Comparison of ENCODE assay signal across 13 cellular contexts in the genomic region with DNA sequence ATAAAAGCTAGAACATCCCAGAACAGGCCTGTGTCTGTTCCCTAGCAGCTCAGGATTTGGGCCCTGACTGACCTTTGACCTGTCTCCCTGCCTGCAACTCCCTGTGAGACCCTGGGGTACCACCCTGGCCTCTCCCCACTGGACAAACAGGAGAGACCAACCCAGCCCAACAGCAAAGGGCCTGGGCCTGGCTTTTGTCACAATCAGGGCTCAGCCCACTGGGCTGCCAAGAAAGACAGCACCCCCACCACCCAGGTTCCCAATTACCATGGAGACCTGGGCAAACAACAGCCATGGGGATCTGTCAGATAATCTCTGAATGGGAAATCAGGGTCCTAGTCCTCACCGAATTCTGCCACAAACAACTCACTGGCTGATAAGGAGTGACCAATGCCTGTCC. TPM values are rescaled to one million over a fixed set of nuclear protein-coding genes. Genes with fewer than 3 reads are reported as not detected.
"Had no signal": no experiment of that assay in that cellular context is flagged by ENCODE, and none has a peak within 500 bp of the region (broad histone marks: within the 10 kb centered on the region; RNA-seq: fewer than 3 reads in every experiment).

No MANE protein-coding gene starts in this region.

- ATAC-seq: activated T-helper 17 cell treated with anti-CD3 and anti-CD28 coated beads, Interleukin-2, amount 50 U/mL, for 72 hours; foreskin keratinocyte; stimulated activated effector memory CD8-positive, alpha-beta T cell treated with anti-CD3 and anti-CD28 coated beads, Interleukin-12 subunit alpha, Interleukin-12 subunit beta, amount 100 ng/mL, for 72 hours; WTC11 had no signal

- H3K27ac ChIP-seq: adrenal gland, foreskin keratinocyte, pancreas, transverse colon had no signal

- DNase-seq: activated CD4-positive, alpha-beta T cell treated with anti-CD3 and anti-CD28 coated beads, Interleukin-2, amount 10 ng/mL, durations not matched to agents 7 days and 5 days; activated naive CD4-positive, alpha-beta T cell treated with anti-CD3 and anti-CD28 coated beads, Interleukin-2, amount 50 U/mL, for 16 hours; activated T-cell treated with anti-CD3 and anti-CD28 coated beads for 4 hours; adrenal gland; cerebellar nuclear complex; foreskin keratinocyte; transverse colon had no signal

- H3K27me3 ChIP-seq: adrenal gland, foreskin keratinocyte, pancreas, transverse colon had no signal

- H3K9me3 ChIP-seq: adrenal gland, pancreas, transverse colon had no signal

- H3K4me3 ChIP-seq: adrenal gland, pancreas, skin epidermis, transverse colon had no signal

- H3K36me3 ChIP-seq: adrenal gland, pancreas, transverse colon had no signal

RNA-seq across cellular contexts. Expression of gene PLLP, which starts 11.1 kb away (rescaled TPM):
- total RNA-seq: activated T-helper 17 cell treated with anti-CD3 and anti-CD28 coated beads, Interleukin-2, amount 50 U/mL, for 72 hours; myocyte had no signal
